8 cellular contexts compared by ENCODE assay signal in genomic region chr5:73299017-73299630, GRCh38.
DNase-seq lines count a peak whose midpoint lies in the region; ATAC-seq and TF ChIP-seq lines count a peak whose summit lies in the region.

No MANE protein-coding gene starts in this region.

- DNase-seq in Right ventricle myocardium superior (no peak), heart left ventricle (no peak), testis (no peak), esophagus squamous epithelium (lab: John Stamatoyannopoulos, UW) (no peak), GF-D8 (lab: John Stamatoyannopoulos, UW) (no peak)
- no peak for DNase-seq in activated T-helper 2 cell treated with anti-CD3 and anti-CD28 coated beads, Interferon-gamma antibody, Interleukin-2, Interleukin-4, amounts not matched to agents 10 μg/mL and 5 μg/mL and 100 μg/mL, durations not matched to agents 14 hours and 24 hours and 36 hours (ENCODE audit: low spot score)

- H3K9me3 Mint-ChIP-seq in activated T-helper 2 cell treated with anti-CD3 and anti-CD28 coated beads, Interferon-gamma antibody, Interleukin-2, Interleukin-4, amounts not matched to agents 10 μg/mL and 5 μg/mL and 100 μg/mL, durations not matched to agents 14 hours and 24 hours and 36 hours: no peaks in the 10 kb centered on the region

- peaks cover 86% of the 10 kb centered on the region for H3K27me3 Mint-ChIP-seq in activated T-helper 2 cell treated with anti-CD3 and anti-CD28 coated beads, Interferon-gamma antibody, Interleukin-2, Interleukin-4, amounts not matched to agents 10 μg/mL and 5 μg/mL and 100 μg/mL, durations not matched to agents 14 hours and 24 hours and 36 hours (ENCODE audit: low read depth)

- 2 to 3% (median 3%) methylated on average over 33 to 55 of the region's 55 CpGs for WGBS in heart left ventricle, 4 donors
- WGBS in testis, 2 donors: 5 to 6% methylated on average over 20 to 55 of the region's 55 CpGs
- WGBS in esophagus squamous epithelium, 2 donors: 4 to 8% methylated on average over 26 to 32 of the region's 55 CpGs

- peaks cover 2% of the 10 kb centered on the region for H3K4me1 Mint-ChIP-seq in activated T-helper 2 cell treated with anti-CD3 and anti-CD28 coated beads, Interferon-gamma antibody, Interleukin-2, Interleukin-4, amounts not matched to agents 10 μg/mL and 5 μg/mL and 100 μg/mL, durations not matched to agents 14 hours and 24 hours and 36 hours (ENCODE audit: low read depth)

- H3K4me1 ChIP-seq in heart left ventricle (peaks cover 0 to 30% (median 10%) of the 10 kb centered on the region in 12 donors), iPS-20b (ENCODE audit: insufficient read depth, low read length) (peaks cover 7% of the 10 kb centered on the region; the same call in 1 of the 2 replicates), testis (no peaks in the 10 kb centered on the region), esophagus squamous epithelium (peaks cover 20 to 49% (median 26%) of the 10 kb centered on the region in 3 donors)

- TF ChIP-seq POLR2A in heart left ventricle (IDR thresholded peaks at IDR 0.05) (no peak), testis (IDR thresholded peaks at IDR 0.05) (no peak), esophagus squamous epithelium (IDR thresholded peaks at IDR 0.05) (no peak)

- H3K4me3 ChIP-seq in heart left ventricle (peak overlapping the region in 1 of 12 donors; percentile 9), WI38 (ENCODE audit: low read depth, low read length) (peak overlapping the region; percentile 52), iPS-20b (ENCODE audit: low read length) (peak overlapping the region; percentile 55; the same call in 1 of the 2 replicates), testis (peak overlapping the region; percentile 15 to 34), esophagus squamous epithelium (peak overlapping the region in 2 of 4 donors; percentile 32 to 54)

- no peak overlapping the region for H3K4me3 Mint-ChIP-seq in activated T-helper 2 cell treated with anti-CD3 and anti-CD28 coated beads, Interferon-gamma antibody, Interleukin-2, Interleukin-4, amounts not matched to agents 10 μg/mL and 5 μg/mL and 100 μg/mL, durations not matched to agents 14 hours and 24 hours and 36 hours (ENCODE audit: low read depth)

- H3K36me3 Mint-ChIP-seq in activated T-helper 2 cell treated with anti-CD3 and anti-CD28 coated beads, Interferon-gamma antibody, Interleukin-2, Interleukin-4, amounts not matched to agents 10 μg/mL and 5 μg/mL and 100 μg/mL, durations not matched to agents 14 hours and 24 hours and 36 hours (ENCODE audit: low read depth): peaks cover 5% of the 10 kb centered on the region

- H3K27ac Mint-ChIP-seq in activated T-helper 2 cell treated with anti-CD3 and anti-CD28 coated beads, Interferon-gamma antibody, Interleukin-2, Interleukin-4, amounts not matched to agents 10 μg/mL and 5 μg/mL and 100 μg/mL, durations not matched to agents 14 hours and 24 hours and 36 hours: no peak overlapping the region

- intact Hi-C loops in Right ventricle myocardium superior (cut with DNase I): no loop called here
- intact Hi-C loops in heart left ventricle (cut with DNase I): loop anchor here in 1 of 10 donors (5.0 kb wide), 1 partner anchor 52 kb away; no protein-coding TSS in a partner anchor
- intact Hi-C loops in testis (cut with DNase I; ENCODE audit: low total_unique reads): no loop called here
- intact Hi-C loops in activated T-helper 2 cell treated with anti-CD3 and anti-CD28 coated beads, Interferon-gamma antibody, Interleukin-2, Interleukin-4, amounts not matched to agents 10 μg/mL and 5 μg/mL and 100 μg/mL, durations not matched to agents 14 hours and 24 hours and 36 hours (cut with micrococcal nuclease): loop anchor here (2.0 kb wide), 2 partner anchors 68 to 150 kb away; partner anchors contain the start of gene FOXD1
- intact Hi-C loops in esophagus squamous epithelium (cut with DNase I): no loop called here

- H3K9ac ChIP-seq in iPS-20b (ENCODE audit: low read depth, low read length): no peak overlapping the region

- TF ChIP-seq CTCF in heart left ventricle (IDR thresholded peaks at IDR 0.05) (peak in 4 of 12 donors; percentile 10 to 32 (median 16)), WI38 (IDR thresholded peaks at IDR 0.05; ENCODE audit: low read depth, low read length) (peak; percentile 20), testis (IDR thresholded peaks at IDR 0.05) (peak in 1 of 3 experiments; percentile 12), esophagus squamous epithelium (IDR thresholded peaks at IDR 0.05) (peak in 3 of 6 experiments; percentile 32 to 52 (median 47))

- H3K27ac ChIP-seq in heart left ventricle (no peak overlapping the region), iPS-20b (ENCODE audit: low read length) (no peak overlapping the region), testis (no peak overlapping the region), esophagus squamous epithelium (no peak overlapping the region)

- H3K9me3 ChIP-seq in heart left ventricle: no peaks in the 10 kb centered on the region
- no peaks in the 10 kb centered on the region; the same call in 1 of the 2 replicates for H3K9me3 ChIP-seq in iPS-20b (ENCODE audit: insufficient read depth, low read depth, low read length)
- H3K9me3 ChIP-seq in testis: no peaks in the 10 kb centered on the region
- no peaks in the 10 kb centered on the region for H3K9me3 ChIP-seq in esophagus squamous epithelium

- ATAC-seq in Right ventricle myocardium superior (ENCODE audit: poor library complexity) (peak; percentile 45), heart left ventricle (no peak)

- H3K27me3 ChIP-seq in heart left ventricle: peaks cover 68 to 100% (median 87%) of the 10 kb centered on the region in 9 donors
- H3K27me3 ChIP-seq in iPS-20b (ENCODE audit: insufficient read depth, low read length): peaks cover 100% of the 10 kb centered on the region
- H3K27me3 ChIP-seq in testis: peaks cover 14% of the 10 kb centered on the region
- peaks cover 30 to 98% (median 51%) of the 10 kb centered on the region in 4 donors for H3K27me3 ChIP-seq in esophagus squamous epithelium

- H3K36me3 ChIP-seq in heart left ventricle (no peaks in the 10 kb centered on the region), iPS-20b (ENCODE audit: insufficient read depth, low read depth, low read length) (no peaks in the 10 kb centered on the region), testis (ENCODE audit: low read depth, missing control alignments) (no peaks in the 10 kb centered on the region), esophagus squamous epithelium (no peaks in the 10 kb centered on the region)
